1 cellular context compared by ENCODE assay signal in genomic region chr6:158909938-158910337, GRCh38.
TF ChIP-seq lines count a peak whose summit lies in the region.

No MANE protein-coding gene starts in this region.

TF ChIP-seq in GM23338, 12 proteins besides CTCF, POLR2A, EP300 and RAD21 (continued from another document):
- TF ChIP-seq, protein P1, sequence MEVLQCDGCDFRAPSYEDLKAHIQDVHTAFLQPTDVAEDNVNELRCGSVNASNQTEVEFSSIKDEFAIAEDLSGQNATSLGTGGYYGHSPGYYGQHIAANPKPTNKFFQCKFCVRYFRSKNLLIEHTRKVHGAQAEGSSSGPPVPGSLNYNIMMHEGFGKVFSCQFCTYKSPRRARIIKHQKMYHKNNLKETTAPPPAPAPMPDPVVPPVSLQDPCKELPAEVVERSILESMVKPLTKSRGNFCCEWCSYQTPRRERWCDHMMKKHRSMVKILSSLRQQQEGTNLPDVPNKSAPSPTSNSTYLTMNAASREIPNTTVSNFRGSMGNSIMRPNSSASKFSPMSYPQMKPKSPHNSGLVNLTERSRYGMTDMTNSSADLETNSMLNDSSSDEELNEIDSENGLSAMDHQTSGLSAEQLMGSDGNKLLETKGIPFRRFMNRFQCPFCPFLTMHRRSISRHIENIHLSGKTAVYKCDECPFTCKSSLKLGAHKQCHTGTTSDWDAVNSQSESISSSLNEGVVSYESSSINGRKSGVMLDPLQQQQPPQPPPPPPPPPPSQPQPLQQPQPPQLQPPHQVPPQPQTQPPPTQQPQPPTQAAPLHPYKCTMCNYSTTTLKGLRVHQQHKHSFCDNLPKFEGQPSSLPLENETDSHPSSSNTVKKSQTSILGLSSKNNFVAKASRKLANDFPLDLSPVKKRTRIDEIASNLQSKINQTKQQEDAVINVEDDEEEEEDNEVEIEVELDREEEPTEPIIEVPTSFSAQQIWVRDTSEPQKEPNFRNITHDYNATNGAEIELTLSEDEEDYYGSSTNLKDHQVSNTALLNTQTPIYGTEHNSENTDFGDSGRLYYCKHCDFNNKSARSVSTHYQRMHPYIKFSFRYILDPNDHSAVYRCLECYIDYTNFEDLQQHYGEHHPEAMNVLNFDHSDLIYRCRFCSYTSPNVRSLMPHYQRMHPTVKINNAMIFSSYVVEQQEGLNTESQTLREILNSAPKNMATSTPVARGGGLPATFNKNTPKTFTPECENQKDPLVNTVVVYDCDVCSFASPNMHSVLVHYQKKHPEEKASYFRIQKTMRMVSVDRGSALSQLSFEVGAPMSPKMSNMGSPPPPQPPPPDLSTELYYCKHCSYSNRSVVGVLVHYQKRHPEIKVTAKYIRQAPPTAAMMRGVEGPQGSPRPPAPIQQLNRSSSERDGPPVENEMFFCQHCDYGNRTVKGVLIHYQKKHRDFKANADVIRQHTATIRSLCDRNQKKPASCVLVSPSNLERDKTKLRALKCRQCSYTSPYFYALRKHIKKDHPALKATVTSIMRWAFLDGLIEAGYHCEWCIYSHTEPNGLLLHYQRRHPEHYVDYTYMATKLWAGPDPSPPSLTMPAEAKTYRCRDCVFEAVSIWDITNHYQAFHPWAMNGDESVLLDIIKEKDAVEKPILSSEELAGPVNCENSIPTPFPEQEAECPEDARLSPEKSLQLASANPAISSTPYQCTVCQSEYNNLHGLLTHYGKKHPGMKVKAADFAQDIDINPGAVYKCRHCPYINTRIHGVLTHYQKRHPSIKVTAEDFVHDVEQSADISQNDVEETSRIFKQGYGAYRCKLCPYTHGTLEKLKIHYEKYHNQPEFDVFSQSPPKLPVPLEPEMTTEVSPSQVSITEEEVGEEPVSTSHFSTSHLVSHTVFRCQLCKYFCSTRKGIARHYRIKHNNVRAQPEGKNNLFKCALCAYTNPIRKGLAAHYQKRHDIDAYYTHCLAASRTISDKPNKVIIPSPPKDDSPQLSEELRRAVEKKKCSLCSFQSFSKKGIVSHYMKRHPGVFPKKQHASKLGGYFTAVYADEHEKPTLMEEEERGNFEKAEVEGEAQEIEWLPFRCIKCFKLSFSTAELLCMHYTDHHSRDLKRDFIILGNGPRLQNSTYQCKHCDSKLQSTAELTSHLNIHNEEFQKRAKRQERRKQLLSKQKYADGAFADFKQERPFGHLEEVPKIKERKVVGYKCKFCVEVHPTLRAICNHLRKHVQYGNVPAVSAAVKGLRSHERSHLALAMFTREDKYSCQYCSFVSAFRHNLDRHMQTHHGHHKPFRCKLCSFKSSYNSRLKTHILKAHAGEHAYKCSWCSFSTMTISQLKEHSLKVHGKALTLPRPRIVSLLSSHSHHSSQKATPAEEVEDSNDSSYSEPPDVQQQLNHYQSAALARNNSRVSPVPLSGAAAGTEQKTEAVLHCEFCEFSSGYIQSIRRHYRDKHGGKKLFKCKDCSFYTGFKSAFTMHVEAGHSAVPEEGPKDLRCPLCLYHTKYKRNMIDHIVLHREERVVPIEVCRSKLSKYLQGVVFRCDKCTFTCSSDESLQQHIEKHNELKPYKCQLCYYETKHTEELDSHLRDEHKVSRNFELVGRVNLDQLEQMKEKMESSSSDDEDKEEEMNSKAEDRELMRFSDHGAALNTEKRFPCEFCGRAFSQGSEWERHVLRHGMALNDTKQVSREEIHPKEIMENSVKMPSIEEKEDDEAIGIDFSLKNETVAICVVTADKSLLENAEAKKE (CRISPR knock-in tag; IDR thresholded peaks at IDR 0.05) = no peak
- TF ChIP-seq ZNF331 (CRISPR knock-in tag; IDR thresholded peaks at IDR 0.05; ENCODE audit: low read depth) = no peak
- TF ChIP-seq CREB1 (CRISPR knock-in tag; IDR thresholded peaks at IDR 0.05; ENCODE audit: low read depth) = no peak
- TF ChIP-seq, protein P2, sequence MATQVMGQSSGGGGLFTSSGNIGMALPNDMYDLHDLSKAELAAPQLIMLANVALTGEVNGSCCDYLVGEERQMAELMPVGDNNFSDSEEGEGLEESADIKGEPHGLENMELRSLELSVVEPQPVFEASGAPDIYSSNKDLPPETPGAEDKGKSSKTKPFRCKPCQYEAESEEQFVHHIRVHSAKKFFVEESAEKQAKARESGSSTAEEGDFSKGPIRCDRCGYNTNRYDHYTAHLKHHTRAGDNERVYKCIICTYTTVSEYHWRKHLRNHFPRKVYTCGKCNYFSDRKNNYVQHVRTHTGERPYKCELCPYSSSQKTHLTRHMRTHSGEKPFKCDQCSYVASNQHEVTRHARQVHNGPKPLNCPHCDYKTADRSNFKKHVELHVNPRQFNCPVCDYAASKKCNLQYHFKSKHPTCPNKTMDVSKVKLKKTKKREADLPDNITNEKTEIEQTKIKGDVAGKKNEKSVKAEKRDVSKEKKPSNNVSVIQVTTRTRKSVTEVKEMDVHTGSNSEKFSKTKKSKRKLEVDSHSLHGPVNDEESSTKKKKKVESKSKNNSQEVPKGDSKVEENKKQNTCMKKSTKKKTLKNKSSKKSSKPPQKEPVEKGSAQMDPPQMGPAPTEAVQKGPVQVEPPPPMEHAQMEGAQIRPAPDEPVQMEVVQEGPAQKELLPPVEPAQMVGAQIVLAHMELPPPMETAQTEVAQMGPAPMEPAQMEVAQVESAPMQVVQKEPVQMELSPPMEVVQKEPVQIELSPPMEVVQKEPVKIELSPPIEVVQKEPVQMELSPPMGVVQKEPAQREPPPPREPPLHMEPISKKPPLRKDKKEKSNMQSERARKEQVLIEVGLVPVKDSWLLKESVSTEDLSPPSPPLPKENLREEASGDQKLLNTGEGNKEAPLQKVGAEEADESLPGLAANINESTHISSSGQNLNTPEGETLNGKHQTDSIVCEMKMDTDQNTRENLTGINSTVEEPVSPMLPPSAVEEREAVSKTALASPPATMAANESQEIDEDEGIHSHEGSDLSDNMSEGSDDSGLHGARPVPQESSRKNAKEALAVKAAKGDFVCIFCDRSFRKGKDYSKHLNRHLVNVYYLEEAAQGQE (IDR thresholded peaks at IDR 0.05; ENCODE audit: unreplicated experiment) = no peak
- no peak for TF ChIP-seq ZNF114 (CRISPR knock-in tag; IDR thresholded peaks at IDR 0.05)
- no peak for TF ChIP-seq STAT1 (IDR thresholded peaks at IDR 0.05; ENCODE audit: unreplicated experiment)
- no peak for TF ChIP-seq EZH2 (IDR thresholded peaks at IDR 0.05; ENCODE audit: low read depth, unreplicated experiment)
- TF ChIP-seq JUNB (IDR thresholded peaks at IDR 0.05; ENCODE audit: unreplicated experiment) = no peak
- TF ChIP-seq, protein P3, sequence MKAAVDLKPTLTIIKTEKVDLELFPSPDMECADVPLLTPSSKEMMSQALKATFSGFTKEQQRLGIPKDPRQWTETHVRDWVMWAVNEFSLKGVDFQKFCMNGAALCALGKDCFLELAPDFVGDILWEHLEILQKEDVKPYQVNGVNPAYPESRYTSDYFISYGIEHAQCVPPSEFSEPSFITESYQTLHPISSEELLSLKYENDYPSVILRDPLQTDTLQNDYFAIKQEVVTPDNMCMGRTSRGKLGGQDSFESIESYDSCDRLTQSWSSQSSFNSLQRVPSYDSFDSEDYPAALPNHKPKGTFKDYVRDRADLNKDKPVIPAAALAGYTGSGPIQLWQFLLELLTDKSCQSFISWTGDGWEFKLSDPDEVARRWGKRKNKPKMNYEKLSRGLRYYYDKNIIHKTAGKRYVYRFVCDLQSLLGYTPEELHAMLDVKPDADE (IDR thresholded peaks at IDR 0.05) = no peak
- TF ChIP-seq POLR2AphosphoS5 (IDR thresholded peaks at IDR 0.05; ENCODE audit: low read depth) = no peak
- TF ChIP-seq EZH2phosphoT487 (IDR thresholded peaks at IDR 0.05; ENCODE audit: unreplicated experiment) = no peak
